In genomic region chr7:13062596-13062995, GRCh38 we compare ENCODE assay signal across 23 cellular contexts.
"Had no signal": no experiment of that assay in that cellular context is flagged by ENCODE, and none has a peak within 500 bp of the region (broad histone marks: within the 10 kb centered on the region; RNA-seq: fewer than 3 reads in every experiment).

No MANE protein-coding gene starts in this region.

- H3K9ac ChIP-seq: KMS-11 had no signal

- DNase-seq: activated CD4-positive, alpha-beta memory T cell treated with anti-CD3 and anti-CD28 coated beads, Interleukin-2, amount 10 ng/mL, durations not matched to agents 7 days and 5 days; activated CD4-positive, alpha-beta T cell treated with anti-CD3 and anti-CD28 coated beads for 36 hours; activated CD4-positive, alpha-beta T cell treated with anti-CD3 and anti-CD28 coated beads, Interleukin-2, amount 50 U/mL, for 1 hour; activated CD8-positive, alpha-beta memory T cell treated with anti-CD3 and anti-CD28 coated beads, Interleukin-2, amount 50 U/mL, for 4 hours; activated gamma-delta T cell treated with Interleukin-2 at 50 U/mL for 16 hours; activated naive CD4-positive, alpha-beta T cell treated with anti-CD3 and anti-CD28 coated beads, Interleukin-2, amount 10 ng/mL, durations not matched to agents 7 days and 5 days; activated naive CD8-positive, alpha-beta T cell treated with anti-CD3 and anti-CD28 coated beads for 36 hours; activated T-cell treated with anti-CD3 and anti-CD28 coated beads, Interleukin-2, amount 50 U/mL, for 72 hours; anterior cingulate cortex; MM.1S; NCI-H1105 treated with DMSO at 0.1 percent for 48 hours; NCI-H146; NCI-H187 treated with DMSO at 0.1 percent for 48 hours; NCI-H2081 treated with DMSO at 0.1 percent for 48 hours; NCI-H2171 treated with DMSO at 0.1 percent for 48 hours; NCI-H226; NCI-H526; NCI-H82; SIG-M5; T-cell; T-helper 2 cell; WERI-Rb-1 had no signal

- H3K4me2 ChIP-seq: KMS-11 had no signal

- H3K36me3 ChIP-seq: WERI-Rb-1 had no signal

- ATAC-seq: activated CD4-positive, alpha-beta T cell treated with anti-CD3 and anti-CD28 coated beads for 36 hours; activated T-cell treated with anti-CD3 and anti-CD28 coated beads, Interleukin-2, amount 50 U/mL, for 72 hours; T-cell had no signal

- H3K27ac ChIP-seq: KMS-11, WERI-Rb-1 had no signal
